10 cellular contexts compared by ENCODE assay signal in genomic region chr9:120919639-120920494, GRCh38. TPM values are rescaled to one million over a fixed set of nuclear protein-coding genes. Genes with fewer than 3 reads are reported as not detected.
DNase-seq lines count a peak whose midpoint lies in the region; ATAC-seq and TF ChIP-seq lines count a peak whose summit lies in the region.
"Had no signal": no experiment of that assay in that cellular context is flagged by ENCODE, and none has a peak within 500 bp of the region (broad histone marks: within the 10 kb centered on the region; RNA-seq: fewer than 3 reads in every experiment).

No MANE protein-coding gene starts in this region.

- peak overlapping the region; percentile 95 to 99 (median 95) for H3K4me3 Mint-ChIP-seq in CD4-positive, CD25-positive, alpha-beta regulatory T cell
- peak overlapping the region; percentile 98 for H3K4me3 Mint-ChIP-seq in T-helper 17 cell

- H3K36me3 ChIP-seq in CD4-positive, CD25-positive, alpha-beta regulatory T cell (ENCODE audit: control insufficient read depth, insufficient read depth, low read length): peaks cover 69% of the 10 kb centered on the region
- H3K36me3 ChIP-seq in esophagus muscularis mucosa (peaks cover 0 to 5% (median 0%) of the 10 kb centered on the region in 4 donors), prostate gland (no peaks in the 10 kb centered on the region)

- DNase-seq in CD4-positive, CD25-positive, alpha-beta regulatory T cell: no peak
- DNase-seq in T-helper 17 cell (no peak), esophagus muscularis mucosa (ENCODE audit: extremely low spot score) (no peak), prostate gland (ENCODE audit: low spot score) (no peak), NCI-H128 (lab: John Stamatoyannopoulos, UW; ENCODE audit: unreplicated experiment) (no peak), GOT3 (lab: John Stamatoyannopoulos, UW) (no peak)
- DNase-seq: DMS53, SHP77 treated with DMSO at 0.1 percent for 48 hours had no signal

- peak overlapping the region; percentile 95 to 100 (median 97) for H3K27ac Mint-ChIP-seq in CD4-positive, CD25-positive, alpha-beta regulatory T cell
- peak overlapping the region; percentile 100 for H3K27ac Mint-ChIP-seq in T-helper 17 cell

- peaks cover 31 to 97% (median 71%) of the 10 kb centered on the region in 4 donors for H3K4me1 Mint-ChIP-seq in CD4-positive, CD25-positive, alpha-beta regulatory T cell
- H3K4me1 Mint-ChIP-seq in T-helper 17 cell: peaks cover 66% of the 10 kb centered on the region

- H3K4me1 ChIP-seq in CD4-positive, CD25-positive, alpha-beta regulatory T cell (ENCODE audit: control insufficient read depth, insufficient read depth, low read length, poor library complexity, severe bottlenecking): peaks cover 100% of the 10 kb centered on the region
- H3K4me1 ChIP-seq in esophagus muscularis mucosa: peaks cover 31 to 72% (median 62%) of the 10 kb centered on the region in 4 donors
- no peaks in the 10 kb centered on the region for H3K4me1 ChIP-seq in prostate gland (replicated peaks)

- H3K36me3 Mint-ChIP-seq in CD4-positive, CD25-positive, alpha-beta regulatory T cell: peaks cover 79% of the 10 kb centered on the region
- peaks cover 11% of the 10 kb centered on the region for H3K36me3 Mint-ChIP-seq in T-helper 17 cell (ENCODE audit: low read depth)

- peak in 1 of 2 donors; percentile 24 for ATAC-seq in CD4-positive, CD25-positive, alpha-beta regulatory T cell (ENCODE audit: low read depth in 2 of 2)
- ATAC-seq in T-helper 17 cell: peak; percentile 26
- no peak for ATAC-seq in GM21786 (IDR thresholded peaks at IDR 0.05; ENCODE audit: unreplicated experiment)
- ATAC-seq in GM21526 (IDR thresholded peaks at IDR 0.05; ENCODE audit: low FRiP score, unreplicated experiment): no peak

- no peaks in the 10 kb centered on the region for H3K27me3 ChIP-seq in CD4-positive, CD25-positive, alpha-beta regulatory T cell (ENCODE audit: control insufficient read depth, insufficient read depth, low read length)
- H3K27me3 ChIP-seq in esophagus muscularis mucosa: no peaks in the 10 kb centered on the region
- no peaks in the 10 kb centered on the region for H3K27me3 ChIP-seq in prostate gland (replicated peaks; ENCODE audit: insufficient read depth)

- TF ChIP-seq POLR2A in esophagus muscularis mucosa (IDR thresholded peaks at IDR 0.05; ENCODE audit: low read depth) (no peak), prostate gland (IDR thresholded peaks at IDR 0.05) (no peak)

- TF ChIP-seq CTCF in esophagus muscularis mucosa (IDR thresholded peaks at IDR 0.05) (no peak), prostate gland (IDR thresholded peaks at IDR 0.05) (no peak)

- H3K9me3 ChIP-seq in CD4-positive, CD25-positive, alpha-beta regulatory T cell (ENCODE audit: control insufficient read depth in 2 of 2, low read length in 2 of 2): no peaks in the 10 kb centered on the region
- H3K9me3 ChIP-seq in T-helper 17 cell (ENCODE audit: control insufficient read depth, low read length, poor library complexity, severe bottlenecking) (peaks cover 9% of the 10 kb centered on the region), esophagus muscularis mucosa (peaks cover 0 to 3% (median 0%) of the 10 kb centered on the region in 4 donors), prostate gland (no peaks in the 10 kb centered on the region)

- peak overlapping the region; percentile 99 for H3K27ac ChIP-seq in CD4-positive, CD25-positive, alpha-beta regulatory T cell (ENCODE audit: insufficient read depth, low read length, poor library complexity, severe bottlenecking)
- H3K27ac ChIP-seq in esophagus muscularis mucosa (replicated peaks in 1 of 4) (peak overlapping the region; percentile 74 to 83 (median 80)), prostate gland (peak overlapping the region; percentile 49 to 57)

- TF ChIP-seq EP300 in esophagus muscularis mucosa (IDR thresholded peaks at IDR 0.05): no peak

- intact Hi-C loops in esophagus muscularis mucosa (cut with DNase I) (no loop called here), prostate gland (cut with DNase I) (loop anchor here (10.0 kb wide), 2 partner anchors 205 to 365 kb away; partner anchors contain the start of gene MEGF9)

- no peaks in the 10 kb centered on the region for H3K9me3 Mint-ChIP-seq in CD4-positive, CD25-positive, alpha-beta regulatory T cell

- H3K27me3 Mint-ChIP-seq in CD4-positive, CD25-positive, alpha-beta regulatory T cell: no peaks in the 10 kb centered on the region
- H3K27me3 Mint-ChIP-seq in T-helper 17 cell: no peaks in the 10 kb centered on the region

- peak overlapping the region; percentile 96 for H3K4me3 ChIP-seq in CD4-positive, CD25-positive, alpha-beta regulatory T cell (ENCODE audit: low read depth, low read length)
- H3K4me3 ChIP-seq in esophagus muscularis mucosa (no peak overlapping the region), prostate gland (no peak overlapping the region)

- WGBS in esophagus muscularis mucosa: 77% methylated on average over 7 of the region's 10 CpGs
- WGBS in prostate gland: 85% methylated on average over 10 of the region's 10 CpGs

RNA-seq across cellular contexts. Expression of gene TRAF1, which starts 6.7 kb away (rescaled TPM):
- 167 TPM for total RNA-seq in CD4-positive, CD25-positive, alpha-beta regulatory T cell
- polyA plus RNA-seq in CD4-positive, CD25-positive, alpha-beta regulatory T cell: 10 to 100 TPM; 13.5 to 18.7 (median 16.5) TPM
- total RNA-seq in T-helper 17 cell (100 to 1,000 TPM; 103 to 118 TPM), esophagus muscularis mucosa (1 to 10 TPM; 4.0 to 7.4 (median 5.5) TPM), prostate gland (1 to 10 TPM; 3.1 to 6.9 TPM)

RNA-seq across cellular contexts. Expression of gene PHF19, which starts 42.9 kb away (rescaled TPM):
- 149 TPM for total RNA-seq in CD4-positive, CD25-positive, alpha-beta regulatory T cell
- polyA plus RNA-seq in CD4-positive, CD25-positive, alpha-beta regulatory T cell: 10 to 100 TPM; 21.4 to 43.2 (median 31.9) TPM
- 10 to 100 TPM; 69.9 to 96.9 TPM for total RNA-seq in T-helper 17 cell
- total RNA-seq in esophagus muscularis mucosa: 10 to 100 TPM; 36.4 to 57.7 (median 47.8) TPM
- total RNA-seq in prostate gland: 10 to 100 TPM; 19.9 to 37.6 TPM

Comparison
In these comparisons a context has a peak if more than half of its experiments do, and no peak if none do; other contexts are left out.
1. RNA of gene TRAF1, which starts 6.7 kb away (total RNA-seq): 167 TPM in CD4-positive, CD25-positive, alpha-beta regulatory T cell (single experiment) and 103 to 118 TPM in T-helper 17 cell; 4.0 to 7.4 TPM in esophagus muscularis mucosa and 3.1 to 6.9 TPM in prostate gland; every median in the first group is over 10 times any median in the second.
2. Peak in every context shown above with its lines, with median percentiles within 50 percentile points of each other: H3K27ac ChIP-seq.